In genomic region chr12:41981758-41982157, GRCh38 we compare ENCODE assay signal across 22 cellular contexts.
DNase-seq lines count a peak whose midpoint lies in the region; ATAC-seq, FAIRE-seq and TF ChIP-seq lines count a peak whose summit lies in the region.
"Had no signal": no experiment of that assay in that cellular context is flagged by ENCODE, and none has a peak within 500 bp of the region (broad histone marks: within the 10 kb centered on the region; RNA-seq: fewer than 3 reads in every experiment).

No MANE protein-coding gene starts in this region.

- TF ChIP-seq RAD21 in A549 (conservative IDR thresholded peaks at IDR 0.05 in 1 of 2, IDR thresholded peaks at IDR 0.05 in 1 of 2) (no peak), HCT116 (IDR thresholded peaks at IDR 0.05; ENCODE audit: low read depth) (no peak), SK-N-SH (IDR thresholded peaks at IDR 0.05; ENCODE audit: low read length) (no peak)

- FAIRE-seq in A549 (lab: Jason Lieb, UNC) = peak; percentile 76
- no peak for FAIRE-seq in pancreas (lab: Jason Lieb, UNC)
- FAIRE-seq: GM19239 had no signal

- H3K9ac ChIP-seq in HCT116 (ENCODE audit: low read length) (no peak overlapping the region), SK-N-SH (no peak overlapping the region)

- peak; percentile 28 to 46 for DNase-seq in A549 (ENCODE audit: low read depth in 1 of 2, low spot score in 1 of 2)
- peak; percentile 1 for DNase-seq in HCT116 (ENCODE audit: low read depth, low spot score)
- DNase-seq in SK-N-SH = no peak
- peak; percentile 49 for DNase-seq in fibroblast of gingiva (ENCODE audit: low read depth)
- DNase-seq in RPMI8226 = no peak
- no peak for DNase-seq in anterior cingulate cortex (lab: John Stamatoyannopoulos, UW)
- no peak for DNase-seq in BE2C
- DNase-seq in pancreas = no peak
- DNase-seq: activated CD4-positive, alpha-beta T cell treated with anti-CD3 and anti-CD28 coated beads, Interleukin-2, amount 50 U/mL, for 48 hours; activated naive CD4-positive, alpha-beta T cell treated with anti-CD3 and anti-CD28 coated beads, Interleukin-2, amount 10 ng/mL, durations not matched to agents 7 days and 5 days; activated T-cell treated with anti-CD3 and anti-CD28 coated beads, Interleukin-2, amount 50 U/mL, for 1 hour; DND-41; dorsolateral prefrontal cortex; KBM-7; left ventricle myocardium superior; NCI-H1105; occipital lobe; stimulated activated CD4-positive, alpha-beta T cell treated with anti-CD3 and anti-CD28 coated beads, Interleukin-2, amount 100 ng/mL, for 48 hours; substantia nigra had no signal

- H3K4me3 ChIP-seq in A549 (no peak overlapping the region), HCT116 (replicated peaks in 1 of 2; ENCODE audit: low read depth in 1 of 2, low read length in 2 of 2) (no peak overlapping the region), SK-N-SH (ENCODE audit: low read depth in 2 of 2, low read length in 1 of 2) (no peak overlapping the region), BE2C (ENCODE audit: low read depth, low read length) (no peak overlapping the region), pancreas (no peak overlapping the region)
- H3K4me3 ChIP-seq: dorsolateral prefrontal cortex, vagina had no signal

- POLR2A ChIA-PET in A549 (lab: Yijun Ruan, JAX) (no interaction called here), HCT116 (lab: Charles Lee) (no interaction called here), SK-N-SH (lab: Yijun Ruan, JAX) (no interaction called here)

- no peaks in the 10 kb centered on the region for H3F3A ChIP-seq in SK-N-SH (replicated peaks; ENCODE audit: insufficient read depth)

- ATAC-seq in A549 (peak; percentile 59 to 72), HCT116 (peak; percentile 32; the same call in 1 of the 2 replicates), pancreas (no peak)
- ATAC-seq: left ventricle myocardium superior, Panc1 had no signal

- H2AFZ ChIP-seq in HCT116 (ENCODE audit: low read depth, low read length, poor library complexity, severe bottlenecking) = no peak overlapping the region
- H2AFZ ChIP-seq in SK-N-SH (ENCODE audit: low read depth) = no peak overlapping the region

- H3K27me3 ChIP-seq in HCT116 (ENCODE audit: insufficient read depth, low read length) = no peaks in the 10 kb centered on the region
- H3K27me3 ChIP-seq in SK-N-SH (ENCODE audit: insufficient read depth) = no peaks in the 10 kb centered on the region
- H3K27me3 ChIP-seq in BE2C = no peaks in the 10 kb centered on the region
- no peaks in the 10 kb centered on the region for H3K27me3 ChIP-seq in pancreas
- H3K27me3 ChIP-seq: dorsolateral prefrontal cortex, vagina had no signal

- RAD21 ChIA-PET in HCT116 (lab: Charles Lee; ENCODE audit: low non-redundant PET in 1 of 2, low total read pairs in 2 of 2, uncharacterized antibody in 2 of 2, unreplicated experiment in 2 of 2) = no interaction called here

- no peak for TF ChIP-seq POLR2A in A549 (IDR thresholded peaks at IDR 0.05; ENCODE audit: low read length)
- no peak for TF ChIP-seq POLR2A in HCT116 (IDR thresholded peaks at IDR 0.05; ENCODE audit: borderline replicate concordance, extremely low read depth, insufficient read depth, insufficient read length)

- H3K4me1 ChIP-seq in A549 = peaks cover 51% of the 10 kb centered on the region
- peaks cover 0 to 3% of the 10 kb centered on the region in 2 experiments; a peak in 1 of 4 replicates for H3K4me1 ChIP-seq in HCT116 (ENCODE audit: control insufficient read depth in 1 of 2, insufficient read depth in 2 of 2, low read length in 2 of 2)
- H3K4me1 ChIP-seq in SK-N-SH (ENCODE audit: control insufficient read depth in 1 of 2, insufficient read depth in 2 of 2, low read depth in 1 of 2, low read length in 1 of 2) = peaks cover 0 to 4% of the 10 kb centered on the region in 2 experiments; a peak in 2 of 4 replicates
- no peaks in the 10 kb centered on the region for H3K4me1 ChIP-seq in BE2C
- no peaks in the 10 kb centered on the region for H3K4me1 ChIP-seq in pancreas
- H3K4me1 ChIP-seq: vagina had no signal

- TF ChIP-seq EP300 in A549 (IDR thresholded peaks at IDR 0.05) = no peak
- no peak for TF ChIP-seq EP300 in SK-N-SH (IDR thresholded peaks at IDR 0.05; ENCODE audit: borderline replicate concordance in 1 of 2, low read depth in 1 of 2, low read length in 1 of 2)

- no peaks in the 10 kb centered on the region for H3K9me3 ChIP-seq in A549
- H3K9me3 ChIP-seq in HCT116 (ENCODE audit: control insufficient read depth in 1 of 2, insufficient read depth in 1 of 2, low read depth in 1 of 2, low read length in 2 of 2) = no peaks in the 10 kb centered on the region
- H3K9me3 ChIP-seq in SK-N-SH = no peaks in the 10 kb centered on the region
- H3K9me3 ChIP-seq in BE2C = no peaks in the 10 kb centered on the region
- no peaks in the 10 kb centered on the region for H3K9me3 ChIP-seq in pancreas
- H3K9me3 ChIP-seq: vagina had no signal

- H4K20me1 ChIP-seq in HCT116 (ENCODE audit: insufficient read depth) (no peaks in the 10 kb centered on the region), SK-N-SH (ENCODE audit: insufficient read depth) (no peaks in the 10 kb centered on the region)

- H3K27ac ChIP-seq in A549 (0 out of 6 replicates have a peak overlapping the region, but pooled peaks of 1 of the 2 experiments have one; percentile 4), HCT116 (ENCODE audit: low read depth, low read length) (no peak overlapping the region), SK-N-SH (ENCODE audit: low read depth in 2 of 2, low read length in 1 of 2) (no peak overlapping the region; a peak in 1 of 4 replicates), pancreas (no peak overlapping the region)
- H3K27ac ChIP-seq: dorsolateral prefrontal cortex, vagina had no signal

- BruUV-seq in HCT116 (replicated peaks; lab: Mats Ljungman, UMichigan) = no TSS peak

- 0% methylated on average over 1 of the region's 1 CpG for WGBS in A549 (ENCODE audit: missing lambda C conversion rate)
- 60% methylated on average over 1 of the region's 1 CpG for WGBS in SK-N-SH (ENCODE audit: low lambda C conversion rate)
- 45 to 61% methylated on average over 1 of the region's 1 CpG for WGBS in pancreas, 2 donors

- CTCF ChIA-PET in A549 (lab: Yijun Ruan, JAX) = no interaction called here
- CTCF ChIA-PET in HCT116 (lab: Charles Lee) = no interaction called here
- CTCF ChIA-PET in SK-N-SH (lab: Yijun Ruan, JAX) = interaction anchor here (0.9 kb wide), 1 partner anchor 15 kb away, joined by 3 read pairs; no protein-coding TSS in a partner anchor

- peak overlapping the region; percentile 39 for H3K4me2 ChIP-seq in A549
- H3K4me2 ChIP-seq in HCT116 (ENCODE audit: low read length) = no peak overlapping the region
- no peak overlapping the region for H3K4me2 ChIP-seq in SK-N-SH

- TF ChIP-seq CTCF in A549 (IDR thresholded peaks at IDR 0.05) = no peak
- TF ChIP-seq CTCF in HCT116 (IDR thresholded peaks at IDR 0.05 in 2 of 3, conservative IDR thresholded peaks at IDR 0.05 in 1 of 3; ENCODE audit: borderline replicate concordance in 1 of 3, insufficient read depth in 1 of 3, low read depth in 2 of 3, low read length in 2 of 3) = no peak
- TF ChIP-seq CTCF in SK-N-SH (IDR thresholded peaks at IDR 0.05) = no peak
- no peak for TF ChIP-seq CTCF in BE2C (IDR thresholded peaks at IDR 0.05; ENCODE audit: low read depth, low read length)
- TF ChIP-seq CTCF in pancreas (IDR thresholded peaks at IDR 0.05) = no peak

- no peaks in the 10 kb centered on the region for H3K79me2 ChIP-seq in HCT116 (ENCODE audit: insufficient read depth, low read length)
- no peaks in the 10 kb centered on the region for H3K79me2 ChIP-seq in SK-N-SH (ENCODE audit: insufficient read depth)

- H3K9me2 ChIP-seq in HCT116 (ENCODE audit: insufficient read depth) (no peaks in the 10 kb centered on the region), SK-N-SH (no peaks in the 10 kb centered on the region)

- no peaks in the 10 kb centered on the region for H3K36me3 ChIP-seq in HCT116 (ENCODE audit: control insufficient read depth in 1 of 2, insufficient read depth in 2 of 2, low read length in 2 of 2)
- no peaks in the 10 kb centered on the region for H3K36me3 ChIP-seq in SK-N-SH (replicated peaks in 1 of 2; ENCODE audit: control insufficient read depth in 1 of 2, insufficient read depth in 2 of 2, low read length in 1 of 2)
- H3K36me3 ChIP-seq in BE2C = no peaks in the 10 kb centered on the region
- no peaks in the 10 kb centered on the region for H3K36me3 ChIP-seq in pancreas
- H3K36me3 ChIP-seq: vagina had no signal

- intact Hi-C loops in HCT116 (cut with micrococcal nuclease) = no loop called here
- intact Hi-C loops in pancreas (cut with DNase I) = no loop called here

TF ChIP-seq in A549, 52 proteins besides CTCF, POLR2A, EP300 and RAD21:
- TF ChIP-seq BHLHE40 (IDR thresholded peaks at IDR 0.05; ENCODE audit: low read depth, low read length) (no peak), CBX8 (IDR thresholded peaks at IDR 0.05) (no peak), TP53 (CRISPR knock-in tag; IDR thresholded peaks at IDR 0.05) (no peak), CHD4 (IDR thresholded peaks at IDR 0.05; ENCODE audit: borderline replicate concordance) (no peak), ZFP36 (IDR thresholded peaks at IDR 0.05; ENCODE audit: borderline replicate concordance, partially characterized antibody) (peak; percentile 44)

TF ChIP-seq in SK-N-SH, 30 proteins besides CTCF, POLR2A, EP300 and RAD21:
- TF ChIP-seq JUND (IDR thresholded peaks at IDR 0.05) (0 out of 2 replicates have a peak, but pooled peaks have one; percentile 14), FOSL2 (IDR thresholded peaks at IDR 0.05; ENCODE audit: borderline replicate concordance, low read depth) (peak; percentile 32; the same call in 1 of the 2 replicates), ZBTB33 (IDR thresholded peaks at IDR 0.05; ENCODE audit: borderline replicate concordance, low read depth) (no peak), MEF2A (IDR thresholded peaks at IDR 0.05; ENCODE audit: borderline replicate concordance, low read depth) (no peak)

Comparison
In these comparisons a context has a peak if more than half of its experiments do, and no peak if none do; other contexts are left out.
1. ATAC-seq: peak in A549 (2 of 2) and HCT116 (single experiment); none in pancreas (0 of 4).
2. DNase-seq: peak in A549 (2 of 2), HCT116 (single experiment) and fibroblast of gingiva (single experiment); none in SK-N-SH (single experiment), RPMI8226 (single experiment), anterior cingulate cortex (0 of 58), BE2C (single experiment) and pancreas (0 of 6).
3. Of the 12 proteins assayed by ChIP-seq in both A549 and SK-N-SH: peak only in A549: none; only in SK-N-SH: FOSL2; in both: none; in neither: 11.